In the genomic region with DNA sequence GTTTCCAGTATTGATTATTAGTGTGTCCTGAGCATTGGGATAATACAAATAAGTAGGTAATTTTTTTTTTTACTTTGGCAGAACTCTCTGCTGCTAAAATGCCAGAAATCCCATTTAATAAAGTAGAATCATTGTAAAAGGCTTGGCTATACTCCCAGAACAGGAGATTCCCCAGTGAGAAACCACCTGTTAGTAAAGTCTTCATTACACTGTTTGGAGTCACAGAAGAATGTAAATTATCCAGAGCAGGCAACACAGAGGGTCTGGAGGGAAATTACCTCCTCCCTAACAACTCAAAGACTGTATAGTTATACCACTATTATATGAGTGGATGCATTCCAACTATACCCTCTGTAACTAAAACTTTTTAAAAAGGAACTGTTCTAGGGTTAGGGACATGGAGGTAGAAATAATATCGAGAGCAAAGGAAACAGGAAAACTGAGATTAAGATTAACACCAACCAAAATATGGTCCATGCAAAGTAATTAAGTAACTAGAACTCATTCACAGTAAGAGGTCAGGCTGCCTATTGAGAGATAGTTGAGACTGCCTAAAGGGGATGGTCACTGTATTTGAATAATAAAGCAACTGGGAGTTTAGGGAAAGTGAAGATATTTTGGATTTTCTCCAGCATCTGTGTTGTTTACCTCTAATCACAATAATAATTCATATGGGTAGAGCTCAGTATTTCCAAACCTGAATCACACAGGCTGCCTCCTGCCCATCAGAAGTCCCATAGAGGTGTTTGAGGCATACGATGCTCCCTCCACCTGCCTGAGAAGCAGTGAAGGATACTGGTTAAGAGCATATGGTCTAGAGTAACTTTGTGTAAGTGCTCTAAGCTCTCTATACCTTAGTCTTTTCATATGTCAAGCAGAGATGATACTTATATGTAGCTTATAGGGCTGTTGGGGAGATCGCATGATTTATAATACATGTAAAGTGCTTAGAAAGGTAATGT, we compare ENCODE assay signal across 23 cellular contexts. TPM values are rescaled to one million over a fixed set of nuclear protein-coding genes. Genes with fewer than 3 reads are reported as not detected.
A peak's percentile ranks its signal among the peaks of the same experiment; 100 is the strongest.
DNase-seq lines count a peak whose midpoint lies in the region; ATAC-seq and TF ChIP-seq lines count a peak whose summit lies in the region.
"Had no signal": no experiment of that assay in that cellular context is flagged by ENCODE, and none has a peak within 500 bp of the region (broad histone marks: within the 10 kb centered on the region; RNA-seq: fewer than 3 reads in every experiment).

No MANE protein-coding gene starts in this region.

- H3K4me3 Mint-ChIP-seq in GM23338 = 0 out of 3 replicates have a peak overlapping the region, but pooled peaks have one; percentile 1
- H3K4me3 Mint-ChIP-seq: activated CD4-positive, alpha-beta T cell treated with anti-CD3 and anti-CD28 coated beads, Interleukin-2, amount 10 ng/mL, durations not matched to agents 7 days and 5 days; activated naive CD8-positive, alpha-beta T cell treated with anti-CD3 and anti-CD28 coated beads, Interleukin-2, amount 10 ng/mL, durations not matched to agents 7 days and 5 days; CD8-positive, alpha-beta T cell had no signal

- H3K4me1 Mint-ChIP-seq in GM23338 = peaks cover 33% of the 10 kb centered on the region
- H3K4me1 Mint-ChIP-seq: activated CD4-positive, alpha-beta T cell treated with anti-CD3 and anti-CD28 coated beads, Interleukin-2, amount 10 ng/mL, durations not matched to agents 7 days and 5 days; activated naive CD8-positive, alpha-beta T cell treated with anti-CD3 and anti-CD28 coated beads, Interleukin-2, amount 10 ng/mL, durations not matched to agents 7 days and 5 days had no signal

- ATAC-seq in GM23338 = peak; percentile 86
- ATAC-seq in HG02840 (IDR thresholded peaks at IDR 0.05; ENCODE audit: low FRiP score, unreplicated experiment) = no peak
- ATAC-seq: CD8-positive, alpha-beta T cell; left colon had no signal

- no peaks in the 10 kb centered on the region for H3K9me2 ChIP-seq in GM23338 (ENCODE audit: insufficient read depth)

- DNase-seq in GM23338 (ENCODE audit: low spot score) = peak; percentile 16
- DNase-seq in NCI-H2171 (lab: John Stamatoyannopoulos, UW) = peak; percentile 14
- peak; percentile 42 for DNase-seq in astrocyte of the hippocampus (ENCODE audit: low read depth, low spot score)
- DNase-seq in iPS-NIHi7 (ENCODE audit: extremely low spot score) = peak; percentile 15
- no peak for DNase-seq in EL
- DNase-seq in GM10266 (ENCODE audit: extremely low spot score) = no peak
- DNase-seq in kidney tubule cell (ENCODE audit: low spot score) = no peak
- DNase-seq: activated CD4-positive, alpha-beta T cell treated with anti-CD3 and anti-CD28 coated beads, Interleukin-2, amount 10 ng/mL, durations not matched to agents 7 days and 5 days; activated naive CD8-positive, alpha-beta T cell treated with anti-CD3 and anti-CD28 coated beads, Interleukin-2, amount 10 ng/mL, durations not matched to agents 7 days and 5 days; CD8-positive, alpha-beta T cell; cortex of kidney; DMS79 treated with DMSO at 0.1 percent for 48 hours; left colon; mesenchymal stem cell; NCI-H226; SIG-M5; stomach had no signal

- TF ChIP-seq CTCF in GM23338 (conservative IDR thresholded peaks at IDR 0.05; ENCODE audit: low read depth in 2 of 2) (no peak), GM10266 (IDR thresholded peaks at IDR 0.05; ENCODE audit: control insufficient read depth, insufficient read depth, low read depth, missing control alignments) (no peak)

- H3K27ac ChIP-seq in GM23338 (ENCODE audit: low read depth) = no peak overlapping the region
- H3K27ac ChIP-seq: breast epithelium, right atrium auricular region, stomach, tibial nerve had no signal

- H3K4me2 ChIP-seq in GM23338 = peak overlapping the region; percentile 28

- H3K27ac Mint-ChIP-seq in GM23338 = peak overlapping the region; percentile 66; the same call in 1 of the 2 replicates
- H3K27ac Mint-ChIP-seq: activated CD4-positive, alpha-beta T cell treated with anti-CD3 and anti-CD28 coated beads, Interleukin-2, amount 10 ng/mL, durations not matched to agents 7 days and 5 days; activated naive CD8-positive, alpha-beta T cell treated with anti-CD3 and anti-CD28 coated beads, Interleukin-2, amount 10 ng/mL, durations not matched to agents 7 days and 5 days; activated T-helper 2 cell treated with anti-CD3 and anti-CD28 coated beads, Interferon-gamma antibody, Interleukin-2, Interleukin-4, amounts not matched to agents 10 μg/mL and 5 μg/mL and 100 μg/mL, durations not matched to agents 14 hours and 24 hours and 36 hours; CD8-positive, alpha-beta T cell had no signal

- no peak overlapping the region for H2AFZ ChIP-seq in GM23338

- H3K27me3 ChIP-seq in GM23338 (ENCODE audit: insufficient read depth) = no peaks in the 10 kb centered on the region
- H3K27me3 ChIP-seq: breast epithelium, right atrium auricular region, stomach, tibial nerve had no signal

- peaks cover 2% of the 10 kb centered on the region; the same call in 1 of the 3 replicates for H3K36me3 Mint-ChIP-seq in GM23338 (ENCODE audit: low read depth)
- H3K36me3 Mint-ChIP-seq: activated naive CD8-positive, alpha-beta T cell treated with anti-CD3 and anti-CD28 coated beads, Interleukin-2, amount 10 ng/mL, durations not matched to agents 7 days and 5 days; CD8-positive, alpha-beta T cell had no signal

- H3K27me3 Mint-ChIP-seq in GM23338 (ENCODE audit: insufficient read depth, low read depth, poor library complexity) = peaks cover 2% of the 10 kb centered on the region
- H3K27me3 Mint-ChIP-seq: activated CD4-positive, alpha-beta T cell treated with anti-CD3 and anti-CD28 coated beads, Interleukin-2, amount 10 ng/mL, durations not matched to agents 7 days and 5 days; activated naive CD8-positive, alpha-beta T cell treated with anti-CD3 and anti-CD28 coated beads, Interleukin-2, amount 10 ng/mL, durations not matched to agents 7 days and 5 days had no signal

- H3K36me3 ChIP-seq in GM23338 (ENCODE audit: insufficient read depth) = no peaks in the 10 kb centered on the region
- H3K36me3 ChIP-seq: breast epithelium, right atrium auricular region, stomach, tibial nerve had no signal

- no peaks in the 10 kb centered on the region for H4K20me1 ChIP-seq in GM23338 (replicated peaks; ENCODE audit: insufficient read depth)

- peaks cover 2% of the 10 kb centered on the region; the same call in 1 of the 3 replicates for H3K9me3 Mint-ChIP-seq in GM23338
- H3K9me3 Mint-ChIP-seq: activated CD4-positive, alpha-beta T cell treated with anti-CD3 and anti-CD28 coated beads, Interleukin-2, amount 10 ng/mL, durations not matched to agents 7 days and 5 days; activated naive CD8-positive, alpha-beta T cell treated with anti-CD3 and anti-CD28 coated beads, Interleukin-2, amount 10 ng/mL, durations not matched to agents 7 days and 5 days; activated T-helper 2 cell treated with anti-CD3 and anti-CD28 coated beads, Interferon-gamma antibody, Interleukin-2, Interleukin-4, amounts not matched to agents 10 μg/mL and 5 μg/mL and 100 μg/mL, durations not matched to agents 14 hours and 24 hours and 36 hours; CD8-positive, alpha-beta T cell had no signal

- no peaks in the 10 kb centered on the region for H3F3A ChIP-seq in GM23338 (replicated peaks; ENCODE audit: low read depth)

- H3K4me3 ChIP-seq in GM23338 = no peak overlapping the region
- H3K4me3 ChIP-seq: breast epithelium, right atrium auricular region, stomach, tibial nerve had no signal

- no peaks in the 10 kb centered on the region for H3K79me2 ChIP-seq in GM23338 (replicated peaks; ENCODE audit: insufficient read depth)

- H3K4me1 ChIP-seq in GM23338 (ENCODE audit: insufficient read depth) = peaks cover 17% of the 10 kb centered on the region
- H3K4me1 ChIP-seq: breast epithelium, right atrium auricular region, stomach had no signal

TF ChIP-seq in GM23338, 12 proteins besides CTCF, POLR2A, EP300 and RAD21:
- TF ChIP-seq CREB1 (CRISPR knock-in tag; IDR thresholded peaks at IDR 0.05; ENCODE audit: low read depth) = no peak
- TF ChIP-seq NANOG (IDR thresholded peaks at IDR 0.05; ENCODE audit: borderline replicate concordance) = peak; percentile 45; the same call in 1 of the 2 replicates

RNA-seq across cellular contexts. Expression of a gene that starts 34.5 kb away (rescaled TPM):
- 3.2 and 4.4 TPM in 2 replicates for total RNA-seq in GM23338 (2014; rRNA removed; shearing (Covaris generic))
- polyA plus RNA-seq in GM23338 (2016; fragmentation: Nextera tagmentation; extraction: Ambion mirVana) = 2.2 and 2.9 TPM in 2 replicates
- total RNA-seq: activated naive CD8-positive, alpha-beta T cell treated with anti-CD3 and anti-CD28 coated beads, Interleukin-2, amount 10 ng/mL, durations not matched to agents 7 days and 5 days; activated T-helper 2 cell treated with anti-CD3 and anti-CD28 coated beads, Interferon-gamma antibody, Interleukin-2, Interleukin-4, amounts not matched to agents 10 μg/mL and 5 μg/mL and 100 μg/mL, durations not matched to agents 14 hours and 24 hours and 36 hours; CD8-positive, alpha-beta T cell; T-helper 1 cell treated with Interleukin-12 subunit alpha and Interleukin-12 subunit beta and Interleukin-4 antibody, amounts not matched to agents 30 ng/mL and 1 ng/mL, for 36 hours had no signal

Comparison
In these comparisons a context has a peak if more than half of its experiments do, and no peak if none do; other contexts are left out.
1. DNase-seq: peak in GM23338 (single experiment), NCI-H2171 (single experiment), astrocyte of the hippocampus (single experiment) and iPS-NIHi7 (single experiment); none in EL (single experiment), GM10266 (single experiment) and kidney tubule cell (single experiment).